Comparison of ENCODE assay signal across 1 cellular context in the genomic region with DNA sequence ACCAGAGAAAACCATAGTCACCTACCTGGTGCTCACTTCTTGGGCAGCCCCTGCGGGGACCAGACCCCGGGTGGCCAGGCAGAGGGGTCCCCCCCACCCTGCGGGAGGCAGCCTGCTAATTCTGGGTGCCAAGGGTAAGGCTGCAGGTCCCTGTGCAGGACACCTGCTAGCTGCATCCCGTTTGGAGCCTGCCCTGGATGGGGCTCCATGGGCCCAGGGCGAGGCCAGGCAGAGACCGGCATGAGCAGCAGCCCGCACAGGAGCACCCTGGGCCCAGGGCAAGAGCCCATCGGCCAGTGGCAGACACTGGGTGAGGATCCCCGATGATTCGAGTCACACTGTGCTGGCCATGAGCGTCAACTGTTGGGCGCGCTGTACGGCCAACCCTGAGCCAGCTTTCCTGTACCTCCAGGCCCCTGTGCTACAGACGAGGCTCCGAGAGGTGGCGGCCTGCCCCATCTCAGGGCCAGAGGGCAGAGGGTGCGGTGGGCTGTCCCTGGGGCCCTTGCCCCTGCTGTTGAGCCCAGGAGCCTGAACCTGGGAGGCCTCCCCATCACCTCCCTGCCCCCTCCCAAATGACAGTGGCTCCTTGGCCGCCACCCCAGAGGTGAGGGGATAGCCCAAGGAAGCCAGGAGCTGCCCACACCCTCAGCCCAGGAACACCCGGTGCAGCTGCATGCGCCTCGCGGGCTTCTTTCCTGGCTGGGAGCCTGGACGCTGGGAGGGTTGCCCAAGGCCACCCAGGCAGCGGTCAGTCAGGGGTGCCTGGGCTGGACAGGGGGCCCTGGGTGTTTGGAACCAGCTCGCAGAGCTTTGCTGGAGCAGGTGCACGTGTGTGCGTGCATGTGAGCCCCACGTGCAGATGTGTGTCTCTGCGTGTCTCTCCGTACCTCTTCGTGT.
TF ChIP-seq lines count a peak whose summit lies in the region.

No MANE protein-coding gene starts in this region.

TF ChIP-seq in WTC11, 78 proteins besides CTCF, POLR2A, EP300 and RAD21 (continued from another document):
- TF ChIP-seq, protein P1, sequence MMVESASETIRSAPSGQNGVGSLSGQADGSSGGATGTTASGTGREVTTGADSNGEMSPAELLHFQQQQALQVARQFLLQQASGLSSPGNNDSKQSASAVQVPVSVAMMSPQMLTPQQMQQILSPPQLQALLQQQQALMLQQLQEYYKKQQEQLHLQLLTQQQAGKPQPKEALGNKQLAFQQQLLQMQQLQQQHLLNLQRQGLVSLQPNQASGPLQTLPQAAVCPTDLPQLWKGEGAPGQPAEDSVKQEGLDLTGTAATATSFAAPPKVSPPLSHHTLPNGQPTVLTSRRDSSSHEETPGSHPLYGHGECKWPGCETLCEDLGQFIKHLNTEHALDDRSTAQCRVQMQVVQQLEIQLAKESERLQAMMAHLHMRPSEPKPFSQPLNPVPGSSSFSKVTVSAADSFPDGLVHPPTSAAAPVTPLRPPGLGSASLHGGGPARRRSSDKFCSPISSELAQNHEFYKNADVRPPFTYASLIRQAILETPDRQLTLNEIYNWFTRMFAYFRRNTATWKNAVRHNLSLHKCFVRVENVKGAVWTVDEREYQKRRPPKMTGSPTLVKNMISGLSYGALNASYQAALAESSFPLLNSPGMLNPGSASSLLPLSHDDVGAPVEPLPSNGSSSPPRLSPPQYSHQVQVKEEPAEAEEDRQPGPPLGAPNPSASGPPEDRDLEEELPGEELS (CRISPR knock-in tag; IDR thresholded peaks at IDR 0.05) = no peak
